Comparison of ENCODE assay signal across 19 cellular contexts in genomic region chr6:25553502-25553901, GRCh38.
"Had no signal": no experiment of that assay in that cellular context is flagged by ENCODE, and none has a peak within 500 bp of the region (broad histone marks: within the 10 kb centered on the region; RNA-seq: fewer than 3 reads in every experiment).

No MANE protein-coding gene starts in this region.

- H3K4me3 ChIP-seq: lower lobe of right lung, mucosa of descending colon, pancreas, stomach, suprapubic skin, tibial nerve had no signal

- H3K27me3 Mint-ChIP-seq: activated CD4-positive, alpha-beta memory T cell treated with anti-CD3 and anti-CD28 coated beads, Interleukin-2, amount 10 ng/mL, durations not matched to agents 7 days and 5 days; activated CD4-positive, alpha-beta T cell treated with anti-CD3 and anti-CD28 coated beads, Interleukin-2, amount 10 ng/mL, durations not matched to agents 24 days and 14 days; activated naive CD4-positive, alpha-beta T cell treated with anti-CD3 and anti-CD28 coated beads, Interleukin-2, amount 10 ng/mL, durations not matched to agents 7 days and 5 days had no signal

- H3K9me3 Mint-ChIP-seq: activated CD4-positive, alpha-beta memory T cell treated with anti-CD3 and anti-CD28 coated beads, Interleukin-2, amount 10 ng/mL, durations not matched to agents 7 days and 5 days; activated CD4-positive, alpha-beta T cell treated with anti-CD3 and anti-CD28 coated beads, Interleukin-2, amount 10 ng/mL, durations not matched to agents 24 days and 14 days; activated naive CD4-positive, alpha-beta T cell treated with anti-CD3 and anti-CD28 coated beads, Interleukin-2, amount 10 ng/mL, durations not matched to agents 7 days and 5 days; activated T-cell treated with anti-CD3 and anti-CD28 coated beads, Interleukin-2, amount 50 U/mL, for 72 hours; nephron progenitor cell had no signal

- H3K4me3 Mint-ChIP-seq: activated CD4-positive, alpha-beta memory T cell treated with anti-CD3 and anti-CD28 coated beads, Interleukin-2, amount 10 ng/mL, durations not matched to agents 7 days and 5 days; activated CD4-positive, alpha-beta T cell treated with anti-CD3 and anti-CD28 coated beads, Interleukin-2, amount 10 ng/mL, durations not matched to agents 24 days and 14 days; activated naive CD4-positive, alpha-beta T cell treated with anti-CD3 and anti-CD28 coated beads, Interleukin-2, amount 10 ng/mL, durations not matched to agents 7 days and 5 days; activated T-cell treated with anti-CD3 and anti-CD28 coated beads, Interleukin-2, amount 50 U/mL, for 72 hours; nephron progenitor cell; T-helper 17 cell had no signal

- H3K36me3 Mint-ChIP-seq: activated naive CD4-positive, alpha-beta T cell treated with anti-CD3 and anti-CD28 coated beads, Interleukin-2, amount 10 ng/mL, durations not matched to agents 7 days and 5 days had no signal

- H3K36me3 ChIP-seq: lower lobe of right lung, pancreas, suprapubic skin, tibial nerve had no signal

- H3K4me1 ChIP-seq: lower lobe of right lung, pancreas, stomach, suprapubic skin had no signal

- H3K9me3 ChIP-seq: lower lobe of right lung, mucosa of descending colon, pancreas, stomach, suprapubic skin, tibial nerve had no signal

- H3K27me3 ChIP-seq: pancreas, stomach, suprapubic skin, tibial nerve had no signal

- H3K27ac Mint-ChIP-seq: activated CD4-positive, alpha-beta memory T cell treated with anti-CD3 and anti-CD28 coated beads, Interleukin-2, amount 10 ng/mL, durations not matched to agents 7 days and 5 days; activated CD4-positive, alpha-beta T cell treated with anti-CD3 and anti-CD28 coated beads, Interleukin-2, amount 10 ng/mL, durations not matched to agents 24 days and 14 days; activated naive CD4-positive, alpha-beta T cell treated with anti-CD3 and anti-CD28 coated beads, Interleukin-2, amount 10 ng/mL, durations not matched to agents 7 days and 5 days; activated T-cell treated with anti-CD3 and anti-CD28 coated beads, Interleukin-2, amount 50 U/mL, for 72 hours; T-helper 17 cell had no signal

- H3K27ac ChIP-seq: lower lobe of right lung, pancreas, stomach, suprapubic skin, tibial nerve had no signal

- H3K4me1 Mint-ChIP-seq: activated CD4-positive, alpha-beta T cell treated with anti-CD3 and anti-CD28 coated beads, Interleukin-2, amount 10 ng/mL, durations not matched to agents 24 days and 14 days; activated naive CD4-positive, alpha-beta T cell treated with anti-CD3 and anti-CD28 coated beads, Interleukin-2, amount 10 ng/mL, durations not matched to agents 7 days and 5 days had no signal

- DNase-seq: activated CD4-positive, alpha-beta memory T cell treated with anti-CD3 and anti-CD28 coated beads, Interleukin-2, amount 10 ng/mL, durations not matched to agents 7 days and 5 days; activated effector memory CD4-positive, alpha-beta T cell treated with Interleukin-2 at 50 U/mL for 16 hours; activated naive CD4-positive, alpha-beta T cell treated with anti-CD3 and anti-CD28 coated beads, Interleukin-2, amount 10 ng/mL, durations not matched to agents 7 days and 5 days; activated T-cell treated with anti-CD3 and anti-CD28 coated beads, Interleukin-2, amount 50 U/mL, for 72 hours; cortex of kidney; lower lobe of right lung; mesendoderm; mucosa of descending colon; nephron progenitor cell; pancreas; right cardiac atrium; stimulated activated CD4-positive, alpha-beta T cell treated with anti-CD3 and anti-CD28 coated beads, Interleukin-1b, Interleukin-23, amount 100 ng/mL, for 48 hours; stomach; T-helper 17 cell had no signal

- ATAC-seq: activated CD4-positive, CD25-positive, alpha-beta regulatory T cell treated with anti-CD3 and anti-CD28 coated beads, Interleukin-2, amount 50 U/mL, for 24 hours; activated T-cell treated with anti-CD3 and anti-CD28 coated beads, Interleukin-2, amount 50 U/mL, for 72 hours; left lobe of liver; lower lobe of right lung; mucosa of descending colon; pancreas; right cardiac atrium; T-helper 17 cell had no signal
